19 cellular contexts compared by ENCODE assay signal in the genomic region with DNA sequence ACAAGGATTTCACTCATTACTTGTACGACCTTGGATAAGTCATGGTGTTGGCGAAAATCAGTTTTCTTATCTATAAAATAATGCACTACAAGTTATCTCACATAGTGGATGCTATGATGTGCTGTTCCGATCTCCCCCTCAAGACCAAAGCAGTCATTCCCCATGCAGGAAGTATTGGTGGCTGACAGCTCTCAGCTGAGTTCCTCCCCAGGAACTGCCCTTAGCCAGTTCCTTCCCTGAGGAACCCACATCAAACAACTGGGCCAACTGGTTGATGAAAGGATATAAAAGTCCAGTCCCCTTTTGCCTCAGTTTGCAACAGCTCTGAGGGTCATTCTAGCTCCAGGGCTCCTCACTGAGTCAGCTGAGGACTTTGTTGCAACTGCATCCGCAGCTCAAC. TPM values are rescaled to one million over a fixed set of nuclear protein-coding genes. Genes with fewer than 3 reads are reported as not detected.
DNase-seq lines count a peak whose midpoint lies in the region; ATAC-seq and TF ChIP-seq lines count a peak whose summit lies in the region.
"Had no signal": no experiment of that assay in that cellular context is flagged by ENCODE, and none has a peak within 500 bp of the region (broad histone marks: within the 10 kb centered on the region; RNA-seq: fewer than 3 reads in every experiment).

No MANE protein-coding gene starts in this region.

- WGBS in mesendoderm (ENCODE audit: extremely low coverage, insufficient coverage, low lambda C conversion rate) = no CpG with 5 or more reads among the region's 4 CpGs
- 92% methylated on average over 4 of the region's 4 CpGs for WGBS in prostate gland

- H3K27me3 Mint-ChIP-seq in activated CD8-positive, alpha-beta T cell treated with anti-CD3 and anti-CD28 coated beads, Interleukin-2, amount 10 ng/mL, durations not matched to agents 7 days and 5 days (ENCODE audit: low read depth) = no peaks in the 10 kb centered on the region
- no peaks in the 10 kb centered on the region for H3K27me3 Mint-ChIP-seq in activated CD8-positive, alpha-beta T cell treated with anti-CD3 and anti-CD28 coated beads for 36 hours

- no peak overlapping the region for H3K4me2 ChIP-seq in mesendoderm (ENCODE audit: low read length)

- peak overlapping the region; percentile 43 for H2BK15ac ChIP-seq in mesendoderm (replicated peaks; ENCODE audit: low read depth)

- no peak overlapping the region for H4K8ac ChIP-seq in mesendoderm (ENCODE audit: low read depth, low read length)

- H3K27me3 ChIP-seq in mesendoderm (ENCODE audit: insufficient read depth, low read length, poor library complexity) (no peaks in the 10 kb centered on the region), prostate gland (replicated peaks; ENCODE audit: insufficient read depth) (peaks cover 2% of the 10 kb centered on the region)
- H3K27me3 ChIP-seq: SJCRH30 had no signal

- peak overlapping the region; percentile 60 for H3K27ac Mint-ChIP-seq in activated CD8-positive, alpha-beta T cell treated with anti-CD3 and anti-CD28 coated beads, Interleukin-2, amount 10 ng/mL, durations not matched to agents 7 days and 5 days
- no peak overlapping the region for H3K27ac Mint-ChIP-seq in activated CD8-positive, alpha-beta T cell treated with anti-CD3 and anti-CD28 coated beads for 36 hours

- DNase-seq in activated CD8-positive, alpha-beta T cell treated with anti-CD3 and anti-CD28 coated beads, Interleukin-2, amount 10 ng/mL, durations not matched to agents 7 days and 5 days = peak; percentile 47
- no peak for DNase-seq in activated CD8-positive, alpha-beta T cell treated with anti-CD3 and anti-CD28 coated beads for 36 hours
- DNase-seq in GM12865 (ENCODE audit: low read depth) (peak; percentile 35), UCSD-AML1 (lab: John Stamatoyannopoulos, UW; ENCODE audit: unreplicated experiment) (peak; percentile 52), mesendoderm (no peak), foreskin fibroblast (no peak), hepatic stellate cell (ENCODE audit: low spot score) (no peak), prostate gland (ENCODE audit: low spot score) (no peak)
- DNase-seq: Calu3; caudate nucleus; effector CD4-positive, alpha-beta T cell; midbrain; NCI-H187; NCI-H510A; PC-3; right cardiac atrium; SJCRH30 had no signal

- no peaks in the 10 kb centered on the region for H3K9me3 ChIP-seq in prostate gland
- H3K9me3 ChIP-seq: SJCRH30 had no signal

- no peaks in the 10 kb centered on the region for H3K79me2 ChIP-seq in mesendoderm (ENCODE audit: control insufficient read depth, insufficient read depth, low read length)

- no peak overlapping the region for H3K27ac ChIP-seq in mesendoderm (ENCODE audit: low read depth, low read length)
- H3K27ac ChIP-seq in prostate gland = no peak overlapping the region
- H3K27ac ChIP-seq: SJCRH30 had no signal

- H3K56ac ChIP-seq in mesendoderm (ENCODE audit: low read length) = peak overlapping the region; percentile 34

- H3K23ac ChIP-seq in mesendoderm (ENCODE audit: low read length) = no peak overlapping the region

- peak overlapping the region; percentile 89 for H2BK120ac ChIP-seq in mesendoderm (ENCODE audit: low read depth, low read length)

- peaks cover 3% of the 10 kb centered on the region for H3K9me3 Mint-ChIP-seq in activated CD8-positive, alpha-beta T cell treated with anti-CD3 and anti-CD28 coated beads, Interleukin-2, amount 10 ng/mL, durations not matched to agents 7 days and 5 days (ENCODE audit: insufficient read depth)
- peaks cover 10% of the 10 kb centered on the region for H3K9me3 Mint-ChIP-seq in activated CD8-positive, alpha-beta T cell treated with anti-CD3 and anti-CD28 coated beads for 36 hours

- peak overlapping the region; percentile 70 for H2BK5ac ChIP-seq in mesendoderm (ENCODE audit: low read length)

- H3K4ac ChIP-seq in mesendoderm (ENCODE audit: low read depth, low read length) = peak overlapping the region; percentile 93

- H3K4me1 Mint-ChIP-seq in activated CD8-positive, alpha-beta T cell treated with anti-CD3 and anti-CD28 coated beads, Interleukin-2, amount 10 ng/mL, durations not matched to agents 7 days and 5 days (ENCODE audit: low read depth) = peaks cover 73% of the 10 kb centered on the region
- peaks cover 59% of the 10 kb centered on the region for H3K4me1 Mint-ChIP-seq in activated CD8-positive, alpha-beta T cell treated with anti-CD3 and anti-CD28 coated beads for 36 hours (ENCODE audit: low read depth)

- TF ChIP-seq POLR2A in prostate gland (IDR thresholded peaks at IDR 0.05) = no peak

- no peak for TF ChIP-seq CTCF in activated CD8-positive, alpha-beta T cell treated with anti-CD3 and anti-CD28 coated beads for 36 hours (IDR thresholded peaks at IDR 0.05)
- no peak for TF ChIP-seq CTCF in GM12865 (IDR thresholded peaks at IDR 0.05; ENCODE audit: insufficient read depth, low read depth, low read length, missing control alignments)
- no peak for TF ChIP-seq CTCF in foreskin fibroblast (IDR thresholded peaks at IDR 0.05; ENCODE audit: low read depth, low read length)
- no peak for TF ChIP-seq CTCF in prostate gland (IDR thresholded peaks at IDR 0.05)

- no peaks in the 10 kb centered on the region for H3K79me1 ChIP-seq in mesendoderm (ENCODE audit: low read length)

- CTCF ChIA-PET in activated CD8-positive, alpha-beta T cell treated with anti-CD3 and anti-CD28 coated beads, Interleukin-2, amount 10 ng/mL, durations not matched to agents 7 days and 5 days (lab: Charles Lee) = interaction anchor here (0.7 to 6.0 kb wide), 13 partner anchors 11 to 85 kb away, joined by 3 to 60 read pairs (median 4); partner anchors contain the start of gene SLAMF1
- CTCF ChIA-PET in activated CD8-positive, alpha-beta T cell treated with anti-CD3 and anti-CD28 coated beads for 36 hours (lab: Charles Lee) = interaction anchor here (0.7 to 3.8 kb wide), 4 partner anchors 10 to 56 kb away, joined by 3 to 15 read pairs (median 5); no protein-coding TSS in a partner anchor

- H3K4me3 ChIP-seq in GM12865 (ENCODE audit: low read depth, low read length) (no peak overlapping the region), mesendoderm (ENCODE audit: low read length) (no peak overlapping the region), foreskin fibroblast (ENCODE audit: low read depth in 1 of 2, low read length in 2 of 2) (no peak overlapping the region), prostate gland (no peak overlapping the region)
- H3K4me3 ChIP-seq: SJCRH30 had no signal

- H3K36me3 ChIP-seq in mesendoderm (ENCODE audit: control insufficient read depth, insufficient read depth, low read length) (no peaks in the 10 kb centered on the region), prostate gland (no peaks in the 10 kb centered on the region)
- H3K36me3 ChIP-seq: SJCRH30 had no signal

- peak overlapping the region; percentile 50 for H3K4me3 Mint-ChIP-seq in activated CD8-positive, alpha-beta T cell treated with anti-CD3 and anti-CD28 coated beads, Interleukin-2, amount 10 ng/mL, durations not matched to agents 7 days and 5 days
- H3K4me3 Mint-ChIP-seq in activated CD8-positive, alpha-beta T cell treated with anti-CD3 and anti-CD28 coated beads for 36 hours = no peak overlapping the region

- peak; percentile 45 for ATAC-seq in activated CD8-positive, alpha-beta T cell treated with anti-CD3 and anti-CD28 coated beads, Interleukin-2, amount 10 ng/mL, durations not matched to agents 7 days and 5 days
- ATAC-seq in activated CD8-positive, alpha-beta T cell treated with anti-CD3 and anti-CD28 coated beads for 36 hours = no peak
- ATAC-seq: PC-3, right cardiac atrium had no signal

- peak overlapping the region; percentile 3 for H2AK5ac ChIP-seq in mesendoderm (ENCODE audit: low read length)

- no peak overlapping the region for H3K9ac ChIP-seq in mesendoderm (ENCODE audit: low read length)

- POLR2A ChIA-PET in activated CD8-positive, alpha-beta T cell treated with anti-CD3 and anti-CD28 coated beads, Interleukin-2, amount 10 ng/mL, durations not matched to agents 7 days and 5 days (lab: Charles Lee) = interaction anchor here (0.5 to 1.1 kb wide), 4 partner anchors 11 to 36 kb away, joined by 3 to 4 read pairs (median 4); no protein-coding TSS in a partner anchor
- POLR2A ChIA-PET in activated CD8-positive, alpha-beta T cell treated with anti-CD3 and anti-CD28 coated beads for 36 hours (lab: Charles Lee) = interaction anchor here (0.9 to 1.2 kb wide), 4 partner anchors 10 to 25 kb away, joined by 3 to 4 read pairs (median 3); no protein-coding TSS in a partner anchor

- H3K18ac ChIP-seq in mesendoderm (ENCODE audit: low read length) = peak overlapping the region; percentile 100

- intact Hi-C loops in activated CD8-positive, alpha-beta T cell treated with anti-CD3 and anti-CD28 coated beads for 36 hours (cut with micrococcal nuclease) = no loop called here
- intact Hi-C loops in prostate gland (cut with DNase I) = no loop called here

- H3K4me1 ChIP-seq in mesendoderm (ENCODE audit: control insufficient read depth, low read depth, low read length) = peaks cover 9% of the 10 kb centered on the region
- peaks cover 2% of the 10 kb centered on the region for H3K4me1 ChIP-seq in prostate gland (replicated peaks)
- H3K4me1 ChIP-seq: SJCRH30 had no signal

- H4K5ac ChIP-seq in mesendoderm (ENCODE audit: low read length) = peak overlapping the region; percentile 27

- H3K36me3 Mint-ChIP-seq in activated CD8-positive, alpha-beta T cell treated with anti-CD3 and anti-CD28 coated beads, Interleukin-2, amount 10 ng/mL, durations not matched to agents 7 days and 5 days (ENCODE audit: low read depth) = peaks cover 43% of the 10 kb centered on the region
- H3K36me3 Mint-ChIP-seq in activated CD8-positive, alpha-beta T cell treated with anti-CD3 and anti-CD28 coated beads for 36 hours (ENCODE audit: low read depth) = peaks cover 16% of the 10 kb centered on the region

RNA-seq across cellular contexts. Expression of gene SLAMF1, which starts 16.0 kb away (rescaled TPM):
- 10 to 100 TPM; 48.5 to 50.1 TPM for total RNA-seq in activated CD8-positive, alpha-beta T cell treated with anti-CD3 and anti-CD28 coated beads, Interleukin-2, amount 10 ng/mL, durations not matched to agents 7 days and 5 days
- total RNA-seq in activated CD8-positive, alpha-beta T cell treated with anti-CD3 and anti-CD28 coated beads for 36 hours = 10 to 100 TPM; 65.9 to 67.8 TPM
- polyA plus RNA-seq in mesendoderm (2013, experiment 1 of 2) = 0.10 TPM
- polyA plus RNA-seq in mesendoderm (2013, experiment 2 of 2) = 0.11 TPM
- total RNA-seq in prostate gland = under 1 TPM; 0.17 to 0.36 TPM
- total RNA-seq: Calu3, HT-29, PC-3, SJCRH30 had no signal
- polyA plus RNA-seq: AG04450 had no signal

RNA-seq across cellular contexts. Expression of gene CD48, which starts 48.7 kb away (rescaled TPM):
- total RNA-seq in activated CD8-positive, alpha-beta T cell treated with anti-CD3 and anti-CD28 coated beads, Interleukin-2, amount 10 ng/mL, durations not matched to agents 7 days and 5 days = 100 to 1,000 TPM; 325 to 327 TPM
- total RNA-seq in activated CD8-positive, alpha-beta T cell treated with anti-CD3 and anti-CD28 coated beads for 36 hours = 100 to 1,000 TPM; 379 to 388 TPM
- polyA plus RNA-seq in mesendoderm (2013, experiment 1 of 2) = 2.5 TPM
- 2.7 TPM for polyA plus RNA-seq in mesendoderm (2013, experiment 2 of 2)
- total RNA-seq in prostate gland = 1 to 10 TPM; 3.0 to 4.7 TPM
- total RNA-seq: Calu3, HT-29, PC-3, SJCRH30 had no signal
- polyA plus RNA-seq: AG04450 had no signal

Comparison
In these comparisons a context has a peak if more than half of its experiments do, and no peak if none do; other contexts are left out.
1. DNase-seq: peak in activated CD8-positive, alpha-beta T cell treated with anti-CD3 and anti-CD28 coated beads, Interleukin-2, amount 10 ng/mL, durations not matched to agents 7 days and 5 days (single experiment), GM12865 (single experiment) and UCSD-AML1 (single experiment); none in activated CD8-positive, alpha-beta T cell treated with anti-CD3 and anti-CD28 coated beads for 36 hours (single experiment), mesendoderm (single experiment), foreskin fibroblast (0 of 2), hepatic stellate cell (single experiment) and prostate gland (single experiment).
2. RNA of gene SLAMF1, which starts 16.0 kb away (total RNA-seq): 65.9 to 67.8 TPM in activated CD8-positive, alpha-beta T cell treated with anti-CD3 and anti-CD28 coated beads for 36 hours and 48.5 to 50.1 TPM in activated CD8-positive, alpha-beta T cell treated with anti-CD3 and anti-CD28 coated beads, Interleukin-2, amount 10 ng/mL, durations not matched to agents 7 days and 5 days; 0.17 to 0.36 TPM in prostate gland; every median in the first group is over 10 times any median in the second.
3. RNA of gene CD48, which starts 48.7 kb away (total RNA-seq): 379 to 388 TPM in activated CD8-positive, alpha-beta T cell treated with anti-CD3 and anti-CD28 coated beads for 36 hours and 325 to 327 TPM in activated CD8-positive, alpha-beta T cell treated with anti-CD3 and anti-CD28 coated beads, Interleukin-2, amount 10 ng/mL, durations not matched to agents 7 days and 5 days; 3.0 to 4.7 TPM in prostate gland; every median in the first group is over 10 times any median in the second.